ENCODE assay signal across 2 cellular contexts in the genomic region with DNA sequence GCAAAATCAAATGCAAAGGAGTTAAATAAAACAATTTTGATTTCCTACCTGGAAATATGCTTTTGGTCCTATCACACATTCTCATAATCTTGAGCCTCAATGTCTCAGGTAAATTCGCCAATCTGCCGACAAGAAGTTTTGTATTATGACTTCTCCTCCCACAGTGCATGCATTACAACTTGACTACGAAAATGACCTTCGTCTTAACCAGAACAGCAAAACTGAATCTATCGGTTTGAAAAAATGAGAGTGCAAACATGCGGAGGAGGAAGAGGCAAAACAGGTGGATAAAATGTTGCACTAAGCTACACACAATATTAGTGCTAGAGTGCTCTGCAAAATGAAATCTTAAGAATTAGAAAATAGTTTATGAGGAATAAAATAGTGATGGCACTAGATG.
TF ChIP-seq lines count a peak whose summit lies in the region.

No MANE protein-coding gene starts in this region.

TF ChIP-seq in IMR-90, 13 proteins besides CTCF, POLR2A, EP300 and RAD21:
- TF ChIP-seq MAFK (IDR thresholded peaks at IDR 0.05; ENCODE audit: low read depth, low read length) (no peak), CEBPB (IDR thresholded peaks at IDR 0.05; ENCODE audit: low read depth, low read length) (no peak), MXI1 (IDR thresholded peaks at IDR 0.05; ENCODE audit: borderline replicate concordance, low read depth, low read length) (no peak), SMC3 (IDR thresholded peaks at IDR 0.05; ENCODE audit: low read depth, low read length) (no peak), CHD1 (IDR thresholded peaks at IDR 0.05; ENCODE audit: low read depth, low read length) (no peak), RFX5 (IDR thresholded peaks at IDR 0.05; ENCODE audit: low read depth, low read length) (no peak), MAZ (IDR thresholded peaks at IDR 0.05; ENCODE audit: borderline replicate concordance, low read depth, low read length) (no peak), NFE2L2 (IDR thresholded peaks at IDR 0.05; ENCODE audit: low read depth, low read length) (no peak), FOS (IDR thresholded peaks at IDR 0.05; ENCODE audit: low read depth, low read length) (no peak), RCOR1 (IDR thresholded peaks at IDR 0.05; ENCODE audit: insufficient replicate concordance, low read length) (no peak), BHLHE40 (IDR thresholded peaks at IDR 0.05; ENCODE audit: low read depth, low read length) (no peak)
- TF ChIP-seq, protein P1, sequence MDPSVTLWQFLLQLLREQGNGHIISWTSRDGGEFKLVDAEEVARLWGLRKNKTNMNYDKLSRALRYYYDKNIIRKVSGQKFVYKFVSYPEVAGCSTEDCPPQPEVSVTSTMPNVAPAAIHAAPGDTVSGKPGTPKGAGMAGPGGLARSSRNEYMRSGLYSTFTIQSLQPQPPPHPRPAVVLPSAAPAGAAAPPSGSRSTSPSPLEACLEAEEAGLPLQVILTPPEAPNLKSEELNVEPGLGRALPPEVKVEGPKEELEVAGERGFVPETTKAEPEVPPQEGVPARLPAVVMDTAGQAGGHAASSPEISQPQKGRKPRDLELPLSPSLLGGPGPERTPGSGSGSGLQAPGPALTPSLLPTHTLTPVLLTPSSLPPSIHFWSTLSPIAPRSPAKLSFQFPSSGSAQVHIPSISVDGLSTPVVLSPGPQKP (IDR thresholded peaks at IDR 0.05; ENCODE audit: borderline replicate concordance, low read depth, low read length): no peak
- TF ChIP-seq, protein P2, sequence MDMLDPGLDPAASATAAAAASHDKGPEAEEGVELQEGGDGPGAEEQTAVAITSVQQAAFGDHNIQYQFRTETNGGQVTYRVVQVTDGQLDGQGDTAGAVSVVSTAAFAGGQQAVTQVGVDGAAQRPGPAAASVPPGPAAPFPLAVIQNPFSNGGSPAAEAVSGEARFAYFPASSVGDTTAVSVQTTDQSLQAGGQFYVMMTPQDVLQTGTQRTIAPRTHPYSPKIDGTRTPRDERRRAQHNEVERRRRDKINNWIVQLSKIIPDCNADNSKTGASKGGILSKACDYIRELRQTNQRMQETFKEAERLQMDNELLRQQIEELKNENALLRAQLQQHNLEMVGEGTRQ (IDR thresholded peaks at IDR 0.05; ENCODE audit: low read depth, low read length): no peak

TF ChIP-seq in neural cell, 6 proteins besides CTCF, POLR2A, EP300 and RAD21:
- TF ChIP-seq TAF1 (IDR thresholded peaks at IDR 0.05; ENCODE audit: low read depth) (no peak), EZH2 (IDR thresholded peaks at IDR 0.05; ENCODE audit: borderline replicate concordance, insufficient read depth, low read length, poor library complexity, severe bottlenecking) (no peak)
- TF ChIP-seq, protein P3, sequence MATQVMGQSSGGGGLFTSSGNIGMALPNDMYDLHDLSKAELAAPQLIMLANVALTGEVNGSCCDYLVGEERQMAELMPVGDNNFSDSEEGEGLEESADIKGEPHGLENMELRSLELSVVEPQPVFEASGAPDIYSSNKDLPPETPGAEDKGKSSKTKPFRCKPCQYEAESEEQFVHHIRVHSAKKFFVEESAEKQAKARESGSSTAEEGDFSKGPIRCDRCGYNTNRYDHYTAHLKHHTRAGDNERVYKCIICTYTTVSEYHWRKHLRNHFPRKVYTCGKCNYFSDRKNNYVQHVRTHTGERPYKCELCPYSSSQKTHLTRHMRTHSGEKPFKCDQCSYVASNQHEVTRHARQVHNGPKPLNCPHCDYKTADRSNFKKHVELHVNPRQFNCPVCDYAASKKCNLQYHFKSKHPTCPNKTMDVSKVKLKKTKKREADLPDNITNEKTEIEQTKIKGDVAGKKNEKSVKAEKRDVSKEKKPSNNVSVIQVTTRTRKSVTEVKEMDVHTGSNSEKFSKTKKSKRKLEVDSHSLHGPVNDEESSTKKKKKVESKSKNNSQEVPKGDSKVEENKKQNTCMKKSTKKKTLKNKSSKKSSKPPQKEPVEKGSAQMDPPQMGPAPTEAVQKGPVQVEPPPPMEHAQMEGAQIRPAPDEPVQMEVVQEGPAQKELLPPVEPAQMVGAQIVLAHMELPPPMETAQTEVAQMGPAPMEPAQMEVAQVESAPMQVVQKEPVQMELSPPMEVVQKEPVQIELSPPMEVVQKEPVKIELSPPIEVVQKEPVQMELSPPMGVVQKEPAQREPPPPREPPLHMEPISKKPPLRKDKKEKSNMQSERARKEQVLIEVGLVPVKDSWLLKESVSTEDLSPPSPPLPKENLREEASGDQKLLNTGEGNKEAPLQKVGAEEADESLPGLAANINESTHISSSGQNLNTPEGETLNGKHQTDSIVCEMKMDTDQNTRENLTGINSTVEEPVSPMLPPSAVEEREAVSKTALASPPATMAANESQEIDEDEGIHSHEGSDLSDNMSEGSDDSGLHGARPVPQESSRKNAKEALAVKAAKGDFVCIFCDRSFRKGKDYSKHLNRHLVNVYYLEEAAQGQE (IDR thresholded peaks at IDR 0.05; ENCODE audit: borderline replicate concordance): no peak
